ENCODE assay signal across 10 cellular contexts in the genomic region with DNA sequence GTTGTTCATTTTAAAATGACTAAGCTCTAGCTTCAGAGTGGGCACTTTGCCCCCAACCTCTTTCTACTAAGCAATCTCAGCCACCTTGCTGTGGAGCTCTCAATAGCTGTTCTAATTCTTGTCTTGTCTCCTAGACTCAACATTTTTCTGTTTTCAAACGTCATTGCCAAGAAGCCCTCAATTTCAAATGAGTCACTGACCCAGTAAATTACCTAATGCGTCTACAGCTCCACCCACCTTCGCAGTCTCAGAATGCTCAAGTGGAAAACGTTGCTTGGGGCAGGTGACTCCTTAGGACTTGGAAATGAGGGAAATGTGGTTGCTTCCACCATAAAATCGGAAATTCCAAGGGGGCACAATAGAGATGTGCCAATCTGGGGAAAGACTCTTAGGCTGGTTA. TPM values are rescaled to one million over a fixed set of nuclear protein-coding genes. Genes with fewer than 3 reads are reported as not detected.
DNase-seq lines count a peak whose midpoint lies in the region; ATAC-seq and TF ChIP-seq lines count a peak whose summit lies in the region.
"Had no signal": no experiment of that assay in that cellular context is flagged by ENCODE, and none has a peak within 500 bp of the region (broad histone marks: within the 10 kb centered on the region; RNA-seq: fewer than 3 reads in every experiment).

No MANE protein-coding gene starts in this region.

- TF ChIP-seq CTCF in cardiac fibroblast (IDR thresholded peaks at IDR 0.05; ENCODE audit: low read depth, low read length), result no peak

- no peak for ATAC-seq in Right ventricle myocardium inferior
- ATAC-seq: activated CD8-positive, alpha-beta memory T cell treated with anti-CD3 and anti-CD28 coated beads, Interleukin-2, amount 10 ng/mL, durations not matched to agents 7 days and 5 days had no signal

- no peak for TF ChIP-seq POLR2A in erythroblast (IDR thresholded peaks at IDR 0.05; ENCODE audit: low read length)

- intact Hi-C loops in Right ventricle myocardium inferior (cut with DNase I), result no loop called here

- no peak overlapping the region for H3K4me3 ChIP-seq in cardiac fibroblast (replicated peaks in 1 of 2; ENCODE audit: low read depth in 2 of 2, low read length in 2 of 2)

- DNase-seq in Daoy (ENCODE audit: low read depth) (peak; percentile 48), LoVo (ENCODE audit: low spot score) (peak; percentile 16), cardiac fibroblast (ENCODE audit: low read depth in 2 of 2) (peak; percentile 13 to 41), middle frontal gyrus (ENCODE audit: extremely low spot score, low spot score) (peak; percentile 8), Right ventricle myocardium inferior (ENCODE audit: missing footprints) (no peak), germinal center (ENCODE audit: low spot score) (no peak), erythroblast (lab: John Stamatoyannopoulos, UW) (no peak), NCI-H2107 treated with DMSO at 0.1 percent for 48 hours (lab: John Stamatoyannopoulos, UW; ENCODE audit: unreplicated experiment) (no peak)
- DNase-seq: activated CD8-positive, alpha-beta memory T cell treated with anti-CD3 and anti-CD28 coated beads, Interleukin-2, amount 10 ng/mL, durations not matched to agents 7 days and 5 days; MV-4-11 had no signal

RNA-seq across cellular contexts. Expression of a gene that starts 59.0 kb away (rescaled TPM):
- 5.8 and 10.1 TPM in 2 replicates for total RNA-seq in Daoy (2014; rRNA removed; shearing (Covaris generic))
- total RNA-seq in Right ventricle myocardium inferior, result 6.5 TPM

Comparison
In these comparisons a context has a peak if more than half of its experiments do, and no peak if none do; other contexts are left out.
1. DNase-seq: peak in Daoy (single experiment), LoVo (single experiment), cardiac fibroblast (2 of 2) and middle frontal gyrus (single experiment); none in Right ventricle myocardium inferior (single experiment), germinal center (single experiment), erythroblast (0 of 2) and NCI-H2107 treated with DMSO at 0.1 percent for 48 hours (single experiment).